Comparison of ENCODE assay signal across 10 cellular contexts in genomic region chr13:98581971-98582702, GRCh38. TPM values are rescaled to one million over a fixed set of nuclear protein-coding genes. Genes with fewer than 3 reads are reported as not detected.
DNase-seq lines count a peak whose midpoint lies in the region; ATAC-seq and TF ChIP-seq lines count a peak whose summit lies in the region.
"Had no signal": no experiment of that assay in that cellular context is flagged by ENCODE, and none has a peak within 500 bp of the region (broad histone marks: within the 10 kb centered on the region; RNA-seq: fewer than 3 reads in every experiment).

No MANE protein-coding gene starts in this region.

- WGBS in transverse colon (ENCODE audit: low coverage in 1 of 2), 2 donors: 49 to 100% methylated on average over 1 to 2 of the region's 2 CpGs

- H3K36me3 ChIP-seq in transverse colon: no peaks in the 10 kb centered on the region

- TF ChIP-seq POLR2A in transverse colon (IDR thresholded peaks at IDR 0.05): no peak

- H3K4me1 ChIP-seq in transverse colon: peaks cover 3 to 32% (median 24%) of the 10 kb centered on the region in 4 donors

- peak; percentile 26 to 46 for ATAC-seq in activated T-cell treated with anti-CD3 and anti-CD28 coated beads, Interleukin-2, amount 50 U/mL, for 72 hours (replicated peaks in 1 of 2)
- ATAC-seq in natural killer cell: no peak
- ATAC-seq in omental fat pad (ENCODE audit: low FRiP score): no peak
- no peak for ATAC-seq in HG03565 (IDR thresholded peaks at IDR 0.05; ENCODE audit: unreplicated experiment)

- in situ Hi-C loops in transverse colon (cut with MboI; ENCODE audit: low pct_ligation_motif_present in 1 of 4, low pct_unique_long_range_greater_than_20kb in 1 of 4, low sequenced_read_pairs in 3 of 4): loop anchor here in 1 of 4 donors (10.0 kb wide), 1 partner anchor 107 kb away; no protein-coding TSS in a partner anchor

- no peaks in the 10 kb centered on the region for H3K36me3 Mint-ChIP-seq in activated T-cell treated with anti-CD3 and anti-CD28 coated beads, Interleukin-2, amount 50 U/mL, for 72 hours (ENCODE audit: insufficient read depth in 2 of 2)
- no peaks in the 10 kb centered on the region for H3K36me3 Mint-ChIP-seq in natural killer cell
- H3K36me3 Mint-ChIP-seq: CD4-positive, CD25-positive, alpha-beta regulatory T cell had no signal

- H3K27me3 ChIP-seq in transverse colon: no peaks in the 10 kb centered on the region

- no peak for DNase-seq in activated T-cell treated with anti-CD3 and anti-CD28 coated beads, Interleukin-2, amount 50 U/mL, for 72 hours
- DNase-seq in activated T-cell treated with anti-CD3 and anti-CD28 coated beads for 4 hours (no peak), RPMI8226 (peak; percentile 33), foreskin fibroblast (peak; percentile 87 to 90), transverse colon (no peak), natural killer cell (no peak), omental fat pad (ENCODE audit: low spot score) (no peak)
- DNase-seq: CD4-positive, CD25-positive, alpha-beta regulatory T cell; cerebellar nuclear complex had no signal

- peak overlapping the region in 3 of 4 donors; percentile 23 to 52 (median 48) for H3K27ac ChIP-seq in transverse colon

- H3K4me1 Mint-ChIP-seq in activated T-cell treated with anti-CD3 and anti-CD28 coated beads, Interleukin-2, amount 50 U/mL, for 72 hours (ENCODE audit: low read depth): peaks cover 36% of the 10 kb centered on the region
- H3K4me1 Mint-ChIP-seq in natural killer cell: peaks cover 4 to 7% of the 10 kb centered on the region in 2 donors

- no peaks in the 10 kb centered on the region for H3K9me3 Mint-ChIP-seq in activated T-cell treated with anti-CD3 and anti-CD28 coated beads, Interleukin-2, amount 50 U/mL, for 72 hours
- H3K9me3 Mint-ChIP-seq in natural killer cell: no peaks in the 10 kb centered on the region
- H3K9me3 Mint-ChIP-seq: CD4-positive, CD25-positive, alpha-beta regulatory T cell had no signal

- no peak for TF ChIP-seq EP300 in transverse colon (IDR thresholded peaks at IDR 0.05; ENCODE audit: low read depth)

- H3K27ac Mint-ChIP-seq in activated T-cell treated with anti-CD3 and anti-CD28 coated beads, Interleukin-2, amount 50 U/mL, for 72 hours: peak overlapping the region; percentile 29
- no peak overlapping the region for H3K27ac Mint-ChIP-seq in natural killer cell
- H3K27ac Mint-ChIP-seq: CD4-positive, CD25-positive, alpha-beta regulatory T cell had no signal

- TF ChIP-seq CTCF in foreskin fibroblast (IDR thresholded peaks at IDR 0.05; ENCODE audit: low read depth, low read length) (no peak), transverse colon (IDR thresholded peaks at IDR 0.05) (no peak), natural killer cell (IDR thresholded peaks at IDR 0.05) (no peak), omental fat pad (IDR thresholded peaks at IDR 0.05) (no peak)

- no peaks in the 10 kb centered on the region for H3K9me3 ChIP-seq in transverse colon

- no peak overlapping the region for H3K4me3 Mint-ChIP-seq in activated T-cell treated with anti-CD3 and anti-CD28 coated beads, Interleukin-2, amount 50 U/mL, for 72 hours
- no peak overlapping the region for H3K4me3 Mint-ChIP-seq in natural killer cell

- H3K4me3 ChIP-seq in foreskin fibroblast (ENCODE audit: low read depth in 1 of 2, low read length in 2 of 2): no peak overlapping the region
- H3K4me3 ChIP-seq in transverse colon: no peak overlapping the region

- intact Hi-C loops in transverse colon (cut with DNase I; ENCODE audit: low total_unique reads) (loop anchor here (1.0 kb wide), 1 partner anchor 136 kb away; no protein-coding TSS in a partner anchor), natural killer cell (cut with micrococcal nuclease) (no loop called here)

- no peaks in the 10 kb centered on the region for H3K27me3 Mint-ChIP-seq in activated T-cell treated with anti-CD3 and anti-CD28 coated beads, Interleukin-2, amount 50 U/mL, for 72 hours (ENCODE audit: low read depth)
- H3K27me3 Mint-ChIP-seq in natural killer cell (ENCODE audit: low read depth in 2 of 2): no peaks in the 10 kb centered on the region
- H3K27me3 Mint-ChIP-seq: CD4-positive, CD25-positive, alpha-beta regulatory T cell had no signal

RNA-seq across cellular contexts. Expression of gene STK24, which starts 5.2 kb away (rescaled TPM):
- total RNA-seq in activated T-cell treated with anti-CD3 and anti-CD28 coated beads, Interleukin-2, amount 50 U/mL, for 72 hours: 100 to 1,000 TPM; 175 to 207 TPM
- total RNA-seq in transverse colon (100 to 1,000 TPM in 3 of 4 donors, 10 to 100 TPM in 1; 87.2 to 152 (median 131) TPM), natural killer cell (10 to 100 TPM; 64.5 to 78.4 (median 70.4) TPM), omental fat pad (10 to 100 TPM; 55.3 to 96.3 (median 83.9) TPM)

Comparison
In these comparisons a context has a peak if more than half of its experiments do, and no peak if none do; other contexts are left out.
1. ATAC-seq: peak in activated T-cell treated with anti-CD3 and anti-CD28 coated beads, Interleukin-2, amount 50 U/mL, for 72 hours (2 of 2); none in natural killer cell (0 of 3), omental fat pad (single experiment) and HG03565 (single experiment).
2. DNase-seq: peak in RPMI8226 (single experiment) and foreskin fibroblast (2 of 2); none in activated T-cell treated with anti-CD3 and anti-CD28 coated beads, Interleukin-2, amount 50 U/mL, for 72 hours (0 of 2), activated T-cell treated with anti-CD3 and anti-CD28 coated beads for 4 hours (single experiment), transverse colon (single experiment), natural killer cell (single experiment) and omental fat pad (single experiment).